ENCODE assay signal across 9 cellular contexts in the genomic region with DNA sequence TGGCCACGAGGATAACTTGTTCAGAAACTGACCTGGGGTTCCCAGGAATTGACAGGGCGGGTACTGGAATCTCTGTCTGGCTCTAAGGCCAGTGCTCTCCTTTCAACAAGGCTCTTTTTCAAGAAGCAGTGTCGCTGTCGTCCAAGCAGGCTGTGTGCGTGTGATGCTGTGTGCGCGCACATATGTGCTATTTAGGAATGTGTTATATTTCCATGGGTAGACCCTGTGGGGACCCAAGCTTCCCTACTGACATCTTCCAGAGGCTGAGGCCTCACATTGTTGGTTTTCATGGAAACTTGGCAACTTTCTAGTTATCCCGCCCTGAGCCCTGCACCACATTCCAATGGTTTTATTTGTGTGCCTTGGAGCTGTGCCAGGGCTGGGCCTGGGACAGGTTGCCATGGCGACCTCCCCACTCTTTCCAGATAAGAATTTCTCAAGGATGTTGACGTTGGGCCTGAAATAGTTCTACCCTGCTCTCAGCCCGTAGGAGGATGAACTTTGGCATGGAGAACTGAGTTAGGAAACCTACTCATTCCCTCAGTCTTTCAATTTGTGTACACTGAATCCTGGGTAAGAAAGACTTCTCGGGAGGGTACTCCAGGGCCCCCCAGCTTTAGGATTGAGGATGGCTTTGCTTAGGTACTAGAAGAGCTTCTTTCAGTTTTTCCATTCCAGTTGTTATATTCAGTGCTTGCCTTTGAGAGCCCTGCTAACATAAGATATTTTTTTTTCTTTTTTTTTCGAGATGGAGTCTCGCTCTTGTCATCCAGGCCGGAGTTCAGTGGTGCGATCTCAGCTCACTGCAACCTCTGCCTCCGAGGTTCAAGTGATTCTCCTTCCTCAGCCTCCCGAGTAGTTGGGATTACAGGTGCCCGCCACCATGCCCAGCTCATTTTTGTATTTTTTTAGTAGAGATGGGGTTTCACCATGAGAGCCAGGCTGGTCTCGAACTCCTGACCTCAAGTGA. TPM values are rescaled to one million over a fixed set of nuclear protein-coding genes. Genes with fewer than 3 reads are reported as not detected.
DNase-seq lines count a peak whose midpoint lies in the region; ATAC-seq and TF ChIP-seq lines count a peak whose summit lies in the region.
"Had no signal": no experiment of that assay in that cellular context is flagged by ENCODE, and none has a peak within 500 bp of the region (broad histone marks: within the 10 kb centered on the region; RNA-seq: fewer than 3 reads in every experiment).

No MANE protein-coding gene starts in this region.

- WGBS in hepatocyte (ENCODE audit: low lambda C conversion rate, missing lambda C conversion rate) = 48% methylated on average over 20 of the region's 20 CpGs

- no peak overlapping the region for H3K27ac Mint-ChIP-seq in stimulated activated naive B cell treated with anti-CD40 and anti-IgM and Interleukin-4, amounts not matched to agents 10 μg/mL and 1 μg/mL and 100 μg/mL, for 72 hours
- H3K27ac Mint-ChIP-seq: B cell had no signal

- H3K4me3 ChIP-seq in astrocyte of the spinal cord (ENCODE audit: low read depth, low read length) = no peak overlapping the region
- H3K4me3 ChIP-seq in hepatocyte = no peak overlapping the region
- no peak overlapping the region for H3K4me3 ChIP-seq in retinal pigment epithelial cell (ENCODE audit: low read length)

- DNase-seq in NCI-H1417 (lab: John Stamatoyannopoulos, UW) (peak in 2 of 3 experiments; percentile 14 to 36), NCI-H1417 treated with DMSO at 0.1 percent for 48 hours (lab: John Stamatoyannopoulos, UW) (no peak), astrocyte of the spinal cord (ENCODE audit: low read depth, low spot score) (peak; percentile 100), hepatocyte (ENCODE audit: low spot score) (peak; percentile 98), retinal pigment epithelial cell (ENCODE audit: low read depth) (peak; percentile 98), OCI-M2 (lab: John Stamatoyannopoulos, UW; ENCODE audit: unreplicated experiment) (no peak)
- DNase-seq in stimulated activated naive B cell treated with anti-CD40 and anti-IgM and Interleukin-4, amounts not matched to agents 10 μg/mL and 1 μg/mL and 100 μg/mL, for 72 hours = no peak

- no peaks in the 10 kb centered on the region for H3K4me1 Mint-ChIP-seq in stimulated activated naive B cell treated with anti-CD40 and anti-IgM and Interleukin-4, amounts not matched to agents 10 μg/mL and 1 μg/mL and 100 μg/mL, for 72 hours
- H3K4me1 Mint-ChIP-seq: B cell had no signal

- in situ Hi-C loops in astrocyte of the spinal cord (cut with HindIII; ENCODE audit: low sequenced_read_pairs) = no loop called here

- no peak overlapping the region for H3K4me3 Mint-ChIP-seq in stimulated activated naive B cell treated with anti-CD40 and anti-IgM and Interleukin-4, amounts not matched to agents 10 μg/mL and 1 μg/mL and 100 μg/mL, for 72 hours
- H3K4me3 Mint-ChIP-seq: B cell had no signal

- H3K27me3 ChIP-seq in hepatocyte = no peaks in the 10 kb centered on the region

- H3K4me1 ChIP-seq in hepatocyte (ENCODE audit: insufficient read depth) = peaks cover 71% of the 10 kb centered on the region

- no peaks in the 10 kb centered on the region for H3K79me2 ChIP-seq in hepatocyte

- H2AFZ ChIP-seq in hepatocyte = no peak overlapping the region

- no peaks in the 10 kb centered on the region for H3K9me3 ChIP-seq in hepatocyte (ENCODE audit: low read depth)

- no peak for ATAC-seq in stimulated activated naive B cell treated with anti-CD40 and anti-IgM and Interleukin-4, amounts not matched to agents 10 μg/mL and 1 μg/mL and 100 μg/mL, for 72 hours (replicated peaks)
- no peak for ATAC-seq in GM18873 (IDR thresholded peaks at IDR 0.05; ENCODE audit: low FRiP score, unreplicated experiment)

- no peaks in the 10 kb centered on the region for H3K36me3 Mint-ChIP-seq in stimulated activated naive B cell treated with anti-CD40 and anti-IgM and Interleukin-4, amounts not matched to agents 10 μg/mL and 1 μg/mL and 100 μg/mL, for 72 hours

- H3K4me2 ChIP-seq in hepatocyte = peak overlapping the region; percentile 67

- no peaks in the 10 kb centered on the region for H3K36me3 ChIP-seq in hepatocyte (replicated peaks; ENCODE audit: insufficient read depth, low read depth)

- no peaks in the 10 kb centered on the region for H3K9me2 ChIP-seq in hepatocyte (replicated peaks; ENCODE audit: insufficient read depth)

- no peaks in the 10 kb centered on the region for H3K9me3 Mint-ChIP-seq in stimulated activated naive B cell treated with anti-CD40 and anti-IgM and Interleukin-4, amounts not matched to agents 10 μg/mL and 1 μg/mL and 100 μg/mL, for 72 hours

- TF ChIP-seq CTCF in astrocyte of the spinal cord (IDR thresholded peaks at IDR 0.05; ENCODE audit: low read depth, low read length) (no peak), hepatocyte (IDR thresholded peaks at IDR 0.05; ENCODE audit: poor library complexity) (no peak), retinal pigment epithelial cell (conservative IDR thresholded peaks at IDR 0.05; ENCODE audit: low read depth, low read length) (no peak)

- no peaks in the 10 kb centered on the region for H4K20me1 ChIP-seq in hepatocyte (ENCODE audit: insufficient read depth, poor library complexity, severe bottlenecking)

- H3K27ac ChIP-seq in hepatocyte = peak overlapping the region; percentile 95

- peaks cover 0 to 3% of the 10 kb centered on the region in 2 donors for H3K27me3 Mint-ChIP-seq in stimulated activated naive B cell treated with anti-CD40 and anti-IgM and Interleukin-4, amounts not matched to agents 10 μg/mL and 1 μg/mL and 100 μg/mL, for 72 hours

RNA-seq across cellular contexts. Expression of a gene that starts 38.8 kb away (rescaled TPM):
- 125 and 127 TPM in 2 replicates for total RNA-seq in hepatocyte
- polyA plus RNA-seq in hepatocyte = 113 and 131 TPM in 2 replicates

RNA-seq across cellular contexts. Expression of a gene that starts 59.3 kb away (rescaled TPM):
- 107 and 122 TPM in 2 replicates for total RNA-seq in hepatocyte
- polyA plus RNA-seq in hepatocyte = 65.8 and 75.4 TPM in 2 replicates

Comparison
In these comparisons a context has a peak if more than half of its experiments do, and no peak if none do; other contexts are left out.
1. DNase-seq: peak in NCI-H1417 (2 of 3), astrocyte of the spinal cord (single experiment), hepatocyte (single experiment) and retinal pigment epithelial cell (single experiment); none in NCI-H1417 treated with DMSO at 0.1 percent for 48 hours (single experiment), OCI-M2 (single experiment) and stimulated activated naive B cell treated with anti-CD40 and anti-IgM and Interleukin-4, amounts not matched to agents 10 μg/mL and 1 μg/mL and 100 μg/mL, for 72 hours (single experiment).